In the genomic region with DNA sequence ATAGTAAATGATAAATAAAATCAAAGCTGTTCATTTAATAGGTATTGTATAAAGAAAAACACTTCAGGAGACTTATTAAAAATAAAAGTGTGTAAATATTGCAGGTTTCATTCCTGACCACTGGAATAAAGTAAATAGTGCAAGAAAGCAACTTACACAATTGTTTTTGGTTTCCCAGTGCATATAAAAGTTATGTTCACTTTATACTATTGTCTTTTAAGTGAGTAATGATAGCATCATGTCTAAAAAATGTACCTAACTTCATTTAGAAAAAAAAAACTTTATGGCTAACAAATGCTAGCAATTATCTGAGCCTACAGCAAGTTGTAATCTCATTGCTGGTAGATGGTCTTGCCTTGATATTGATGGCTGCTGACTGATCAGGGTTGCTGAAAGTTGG, we compare ENCODE assay signal across 24 cellular contexts.
DNase-seq lines count a peak whose midpoint lies in the region; ATAC-seq, FAIRE-seq and TF ChIP-seq lines count a peak whose summit lies in the region.
"Had no signal": no experiment of that assay in that cellular context is flagged by ENCODE, and none has a peak within 500 bp of the region (broad histone marks: within the 10 kb centered on the region; RNA-seq: fewer than 3 reads in every experiment).

No MANE protein-coding gene starts in this region.

- no peak overlapping the region for H3K4me3 Mint-ChIP-seq in activated T-cell treated with anti-CD3 and anti-CD28 coated beads, Interleukin-2, amount 50 U/mL, for 4 hours
- H3K4me3 Mint-ChIP-seq: B cell; CD4-positive, CD25-positive, alpha-beta regulatory T cell; CD8-positive, alpha-beta T cell; HFFc6 had no signal

- POLR2A ChIA-PET in SK-N-SH (lab: Yijun Ruan, JAX) (no interaction called here), PC-3 (lab: Charles Lee; ENCODE audit: unreplicated experiment) (no interaction called here)

- H3K4me2 ChIP-seq in SK-N-SH (no peak overlapping the region), PC-3 (ENCODE audit: low read length) (peak overlapping the region; percentile 11; the same call in 1 of the 2 replicates)
- H3K4me2 ChIP-seq: BLaER1 had no signal

- H3K4me1 Mint-ChIP-seq in activated T-cell treated with anti-CD3 and anti-CD28 coated beads, Interleukin-2, amount 50 U/mL, for 4 hours (ENCODE audit: low read depth) = no peaks in the 10 kb centered on the region
- H3K4me1 Mint-ChIP-seq: B cell; CD4-positive, CD25-positive, alpha-beta regulatory T cell had no signal

- H3K27ac ChIP-seq in SK-N-SH (ENCODE audit: low read depth in 2 of 2, low read length in 1 of 2) (no peak overlapping the region), PC-3 (ENCODE audit: low read length) (peak overlapping the region; percentile 55)
- H3K27ac ChIP-seq: 22Rv1, BLaER1, C4-2B had no signal

- DNase-seq in SK-N-SH (no peak), PC-3 (peak; percentile 67), bronchial epithelial cell (ENCODE audit: low read depth) (peak; percentile 69), renal cortical epithelial cell (ENCODE audit: low read depth) (peak; percentile 2), dermis blood vessel endothelial cell (no peak)
- DNase-seq in activated T-cell treated with anti-CD3 and anti-CD28 coated beads, Interleukin-2, amount 50 U/mL, for 4 hours = no peak
- DNase-seq: Caco-2; CD4-positive, CD25-positive, alpha-beta regulatory T cell; CD8-positive, alpha-beta T cell; DMS153; DND-41; GOT3; HFFc6 had no signal

- no TSS peak for BruUV-seq in PC-3 (replicated peaks; lab: Mats Ljungman, UMichigan)

- H3K9me2 ChIP-seq in SK-N-SH (no peaks in the 10 kb centered on the region), PC-3 (replicated peaks; ENCODE audit: low read length) (no peaks in the 10 kb centered on the region)

- H4K20me1 ChIP-seq in SK-N-SH (ENCODE audit: insufficient read depth) (no peaks in the 10 kb centered on the region), PC-3 (ENCODE audit: low read length) (no peaks in the 10 kb centered on the region)
- H4K20me1 ChIP-seq: BLaER1 had no signal

- no peaks in the 10 kb centered on the region for H3K36me3 ChIP-seq in SK-N-SH (replicated peaks in 1 of 2; ENCODE audit: control insufficient read depth in 1 of 2, insufficient read depth in 2 of 2, low read length in 1 of 2)
- no peaks in the 10 kb centered on the region for H3K36me3 ChIP-seq in PC-3 (ENCODE audit: low read depth, low read length)
- H3K36me3 ChIP-seq in bronchial epithelial cell (ENCODE audit: control insufficient read depth, insufficient read depth, low read length) = no peaks in the 10 kb centered on the region
- H3K36me3 ChIP-seq: BLaER1, HAP-1 had no signal

- no peak for TF ChIP-seq RAD21 in SK-N-SH (IDR thresholded peaks at IDR 0.05; ENCODE audit: low read length)

- intact Hi-C loops in PC-3 (cut with micrococcal nuclease) = no loop called here

- H3K79me2 ChIP-seq in SK-N-SH (ENCODE audit: insufficient read depth) (no peaks in the 10 kb centered on the region), PC-3 (ENCODE audit: low read length) (no peaks in the 10 kb centered on the region)

- no peak overlapping the region for H3K9ac ChIP-seq in SK-N-SH
- H3K9ac ChIP-seq in PC-3 (ENCODE audit: low read length) = no peak overlapping the region
- H3K9ac ChIP-seq: BLaER1 had no signal

- H3K9me3 ChIP-seq in SK-N-SH = no peaks in the 10 kb centered on the region
- H3K9me3 ChIP-seq in PC-3 (ENCODE audit: low read length) = no peaks in the 10 kb centered on the region
- H3K9me3 ChIP-seq: BLaER1, Caco-2, HAP-1 had no signal

- H2AFZ ChIP-seq in SK-N-SH (ENCODE audit: low read depth) (no peak overlapping the region), PC-3 (ENCODE audit: low read length) (no peak overlapping the region)

- H3K4me3 ChIP-seq in SK-N-SH (ENCODE audit: low read depth in 2 of 2, low read length in 1 of 2) (no peak overlapping the region), PC-3 (ENCODE audit: low read length) (no peak overlapping the region), bronchial epithelial cell (ENCODE audit: low read depth, low read length) (no peak overlapping the region)
- H3K4me3 ChIP-seq: BLaER1, HAP-1 had no signal

- TF ChIP-seq CTCF in SK-N-SH (IDR thresholded peaks at IDR 0.05) = no peak
- no peak for TF ChIP-seq CTCF in PC-3 (conservative IDR thresholded peaks at IDR 0.05; ENCODE audit: low read depth, low read length)
- no peak for TF ChIP-seq CTCF in bronchial epithelial cell (IDR thresholded peaks at IDR 0.05; ENCODE audit: insufficient read depth, low read length, severe bottlenecking)

- TF ChIP-seq EP300 in SK-N-SH (IDR thresholded peaks at IDR 0.05; ENCODE audit: borderline replicate concordance in 1 of 2, low read depth in 1 of 2, low read length in 1 of 2) = no peak

- H3K36me3 Mint-ChIP-seq in activated T-cell treated with anti-CD3 and anti-CD28 coated beads, Interleukin-2, amount 50 U/mL, for 4 hours (ENCODE audit: insufficient read depth) = no peaks in the 10 kb centered on the region
- H3K36me3 Mint-ChIP-seq: CD4-positive, CD25-positive, alpha-beta regulatory T cell; CD8-positive, alpha-beta T cell had no signal

- H3F3A ChIP-seq in SK-N-SH (replicated peaks; ENCODE audit: insufficient read depth) (no peaks in the 10 kb centered on the region), PC-3 (ENCODE audit: low read length, unreplicated experiment) (no peaks in the 10 kb centered on the region)

- H3K4me1 ChIP-seq in SK-N-SH (ENCODE audit: control insufficient read depth in 1 of 2, insufficient read depth in 2 of 2, low read depth in 1 of 2, low read length in 1 of 2) (no peaks in the 10 kb centered on the region), PC-3 (ENCODE audit: insufficient read depth, low read length) (peaks cover 8% of the 10 kb centered on the region; the same call in 1 of the 2 replicates)
- H3K4me1 ChIP-seq: BLaER1, Caco-2, HAP-1 had no signal

- peaks cover 15% of the 10 kb centered on the region for H3K9me3 Mint-ChIP-seq in activated T-cell treated with anti-CD3 and anti-CD28 coated beads, Interleukin-2, amount 50 U/mL, for 4 hours

- ATAC-seq in SK-N-SH treated with all-trans-retinoic acid at 6 μM for 48 hours (no peak), PC-3 (no peak), HG03460 (IDR thresholded peaks at IDR 0.05; ENCODE audit: unreplicated experiment) (no peak)
- no peak for ATAC-seq in activated T-cell treated with anti-CD3 and anti-CD28 coated beads, Interleukin-2, amount 50 U/mL, for 4 hours
- ATAC-seq: CD8-positive, alpha-beta T cell had no signal

- no peaks in the 10 kb centered on the region for H3K27me3 Mint-ChIP-seq in activated T-cell treated with anti-CD3 and anti-CD28 coated beads, Interleukin-2, amount 50 U/mL, for 4 hours (ENCODE audit: low read depth)
- H3K27me3 Mint-ChIP-seq: B cell; CD4-positive, CD25-positive, alpha-beta regulatory T cell had no signal

- no peak for FAIRE-seq in bronchial epithelial cell (lab: Jason Lieb, UNC)
- FAIRE-seq: A204.1, G401.6, GM12892, H54 had no signal

- CTCF ChIA-PET in SK-N-SH (lab: Yijun Ruan, JAX) = no interaction called here
- CTCF ChIA-PET in PC-3 (lab: Charles Lee) = no interaction called here

- H3K27me3 ChIP-seq in SK-N-SH (ENCODE audit: insufficient read depth) (no peaks in the 10 kb centered on the region), PC-3 (ENCODE audit: low read length) (no peaks in the 10 kb centered on the region), bronchial epithelial cell (ENCODE audit: control insufficient read depth, insufficient read depth, low read length) (no peaks in the 10 kb centered on the region)
- H3K27me3 ChIP-seq: BLaER1 had no signal

TF ChIP-seq in SK-N-SH treated with all-trans-retinoic acid at 6 μM for 48 hours, 23 proteins besides CTCF, POLR2A, EP300 and RAD21 (continues in another document):
- TF ChIP-seq ISL1 (CRISPR knock-in tag; IDR thresholded peaks at IDR 0.05) = peak; percentile 25; the same call in 1 of the 2 replicates
- TF ChIP-seq CSRNP3 (CRISPR knock-in tag; IDR thresholded peaks at IDR 0.05) = no peak
- no peak for TF ChIP-seq OSR1 (CRISPR knock-in tag; IDR thresholded peaks at IDR 0.05)
- TF ChIP-seq TCF4 (CRISPR knock-in tag; IDR thresholded peaks at IDR 0.05; ENCODE audit: borderline replicate concordance) = no peak
- no peak for TF ChIP-seq PPARA (CRISPR knock-in tag; IDR thresholded peaks at IDR 0.05; ENCODE audit: borderline replicate concordance)
- TF ChIP-seq RARB (CRISPR knock-in tag; IDR thresholded peaks at IDR 0.05) = no peak

TF ChIP-seq in SK-N-SH, 30 proteins besides CTCF, POLR2A, EP300 and RAD21:
- TF ChIP-seq TEAD4 (IDR thresholded peaks at IDR 0.05; ENCODE audit: borderline replicate concordance, insufficient read depth) (no peak), MXI1 (IDR thresholded peaks at IDR 0.05; ENCODE audit: low read depth, low read length) (no peak), EZH2phosphoT487 (IDR thresholded peaks at IDR 0.05; ENCODE audit: borderline replicate concordance, low read depth) (no peak), TAF1 (IDR thresholded peaks at IDR 0.05; ENCODE audit: borderline replicate concordance, low read depth, low read length) (no peak)

Comparison
In these comparisons a context has a peak if more than half of its experiments do, and no peak if none do; other contexts are left out.
1. DNase-seq: peak in PC-3 (single experiment), bronchial epithelial cell (single experiment) and renal cortical epithelial cell (single experiment); none in SK-N-SH (single experiment), activated T-cell treated with anti-CD3 and anti-CD28 coated beads, Interleukin-2, amount 50 U/mL, for 4 hours (single experiment) and dermis blood vessel endothelial cell (single experiment).